18 cellular contexts compared by ENCODE assay signal in the genomic region with DNA sequence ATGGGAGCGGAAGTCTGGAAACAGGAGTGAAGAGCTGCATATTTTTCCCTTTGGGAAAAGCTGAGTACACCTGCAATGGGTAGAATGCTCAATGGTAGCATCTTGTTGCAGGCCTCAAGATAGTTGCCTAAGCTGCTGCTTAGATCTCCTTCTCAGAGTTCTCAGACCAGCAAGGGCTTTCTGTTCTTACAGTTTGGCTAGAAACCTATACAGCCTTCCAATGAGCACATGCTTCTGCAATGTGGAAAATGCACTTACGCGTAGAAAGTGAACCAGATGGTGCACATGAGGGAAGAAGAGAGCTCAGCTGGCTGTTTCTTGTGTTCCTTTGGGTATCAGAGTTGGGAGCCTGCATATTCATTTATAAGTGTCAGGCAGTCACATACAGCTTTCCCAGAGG.
DNase-seq lines count a peak whose midpoint lies in the region; ATAC-seq and TF ChIP-seq lines count a peak whose summit lies in the region.
"Had no signal": no experiment of that assay in that cellular context is flagged by ENCODE, and none has a peak within 500 bp of the region (broad histone marks: within the 10 kb centered on the region; RNA-seq: fewer than 3 reads in every experiment).

No MANE protein-coding gene starts in this region.

- H3K27ac Mint-ChIP-seq in stimulated activated naive CD8-positive, alpha-beta T cell treated with anti-CD3 and anti-CD28 coated beads, Interleukin-15, amount 100 ng/mL, for 72 hours = no peak overlapping the region
- H3K27ac Mint-ChIP-seq: B cell had no signal

- peaks cover 14 to 16% of the 10 kb centered on the region in 2 donors for H3K9me3 Mint-ChIP-seq in stimulated activated naive CD8-positive, alpha-beta T cell treated with anti-CD3 and anti-CD28 coated beads, Interleukin-15, amount 100 ng/mL, for 72 hours

- H3K4me3 ChIP-seq in choroid plexus epithelial cell (ENCODE audit: low read depth, low read length) = no peak overlapping the region
- H3K4me3 ChIP-seq: heart right ventricle, smooth muscle cell, tibial nerve had no signal

- H3K4me3 Mint-ChIP-seq in stimulated activated naive CD8-positive, alpha-beta T cell treated with anti-CD3 and anti-CD28 coated beads, Interleukin-15, amount 100 ng/mL, for 72 hours = no peak overlapping the region
- H3K4me3 Mint-ChIP-seq: B cell, neural crest cell had no signal

- no peak for ATAC-seq in stimulated activated naive CD8-positive, alpha-beta T cell treated with anti-CD3 and anti-CD28 coated beads, Interleukin-15, amount 100 ng/mL, for 72 hours
- no peak for ATAC-seq in GM21447 (IDR thresholded peaks at IDR 0.05; ENCODE audit: unreplicated experiment)
- ATAC-seq: heart right ventricle; stimulated activated naive CD8-positive, alpha-beta T cell treated with anti-CD3 and anti-CD28 coated beads, Interleukin-15, Interleukin-2, amounts not matched to agents 100 U/mL and 50 U/mL, for 24 hours had no signal

- in situ Hi-C loops in GM13977 (cut with MboI; ENCODE audit: low pct_unique_long_range_greater_than_20kb, low sequenced_read_pairs, unreplicated experiment) = loop anchor here (25.0 kb wide), 1 partner anchor 444 kb away; no protein-coding TSS in a partner anchor

- TF ChIP-seq CTCF in choroid plexus epithelial cell (conservative IDR thresholded peaks at IDR 0.05; ENCODE audit: low read depth, low read length) (no peak), GM13977 (IDR thresholded peaks at IDR 0.05; ENCODE audit: extremely low read depth, insufficient read depth, missing control alignments) (no peak)

- H3K27me3 Mint-ChIP-seq in stimulated activated naive CD8-positive, alpha-beta T cell treated with anti-CD3 and anti-CD28 coated beads, Interleukin-15, amount 100 ng/mL, for 72 hours = no peaks in the 10 kb centered on the region
- H3K27me3 Mint-ChIP-seq: B cell had no signal

- DNase-seq in DMS 273 treated with DMSO at 0.1 percent for 48 hours (lab: John Stamatoyannopoulos, UW) (peak; percentile 64), NCI-H2171 treated with DMSO at 0.1 percent for 48 hours (lab: John Stamatoyannopoulos, UW) (peak; percentile 87), choroid plexus epithelial cell (ENCODE audit: low read depth) (peak; percentile 38), non-pigmented ciliary epithelial cell (ENCODE audit: low read depth) (peak; percentile 24), GM13977 (ENCODE audit: low spot score) (no peak)
- DNase-seq in stimulated activated naive CD8-positive, alpha-beta T cell treated with anti-CD3 and anti-CD28 coated beads, Interleukin-15, amount 100 ng/mL, for 72 hours = no peak
- DNase-seq: activated CD4-positive, alpha-beta T cell treated with anti-CD3 and anti-CD28 coated beads, Interleukin-2, amount 50 U/mL, for 48 hours; activated effector memory CD4-positive, alpha-beta T cell treated with anti-CD3 and anti-CD28 coated beads, Interleukin-2, amount 50 U/mL, for 16 hours; central memory CD4-positive, alpha-beta T cell; heart right ventricle; NCI-H1105; stimulated activated CD4-positive, alpha-beta T cell treated with anti-CD3 and anti-CD28 coated beads, Interleukin-2, amount 100 ng/mL, for 48 hours; stimulated activated naive CD8-positive, alpha-beta T cell treated with anti-CD3 and anti-CD28 coated beads, Interleukin-15, Interleukin-2, amounts not matched to agents 100 U/mL and 50 U/mL, for 24 hours had no signal

- H3K4me1 Mint-ChIP-seq in stimulated activated naive CD8-positive, alpha-beta T cell treated with anti-CD3 and anti-CD28 coated beads, Interleukin-15, amount 100 ng/mL, for 72 hours = peaks cover 15% of the 10 kb centered on the region
- H3K4me1 Mint-ChIP-seq: neural crest cell had no signal

Comparison
In these comparisons a context has a peak if more than half of its experiments do, and no peak if none do; other contexts are left out.
1. DNase-seq: peak in DMS 273 treated with DMSO at 0.1 percent for 48 hours (single experiment), NCI-H2171 treated with DMSO at 0.1 percent for 48 hours (single experiment), choroid plexus epithelial cell (single experiment) and non-pigmented ciliary epithelial cell (single experiment); none in stimulated activated naive CD8-positive, alpha-beta T cell treated with anti-CD3 and anti-CD28 coated beads, Interleukin-15, amount 100 ng/mL, for 72 hours (0 of 2) and GM13977 (single experiment).